13 cellular contexts compared by ENCODE assay signal in genomic region chr13:101946411-101946810, GRCh38.
DNase-seq lines count a peak whose midpoint lies in the region; ATAC-seq, FAIRE-seq and TF ChIP-seq lines count a peak whose summit lies in the region.
"Had no signal": no experiment of that assay in that cellular context is flagged by ENCODE, and none has a peak within 500 bp of the region (broad histone marks: within the 10 kb centered on the region; RNA-seq: fewer than 3 reads in every experiment).

No MANE protein-coding gene starts in this region.

- ATAC-seq in GM21367 (IDR thresholded peaks at IDR 0.05; ENCODE audit: unreplicated experiment): no peak
- ATAC-seq in HG03095 (IDR thresholded peaks at IDR 0.05; ENCODE audit: unreplicated experiment): no peak
- ATAC-seq: A549; CD8-positive, alpha-beta T cell; HepG2 had no signal

- DNase-seq in H54 (ENCODE audit: insufficient read length, low spot score) (no peak), NCI-H2171 treated with DMSO at 0.1 percent for 48 hours (lab: John Stamatoyannopoulos, UW) (peak; percentile 88), cerebellar cortex (ENCODE audit: low spot score) (peak; percentile 59), SHP77 (lab: John Stamatoyannopoulos, UW) (no peak)
- DNase-seq: CD8-positive, alpha-beta T cell; COR-L47; DMS53 had no signal

- no peak for TF ChIP-seq POLR2A in H54 (IDR thresholded peaks at IDR 0.05; ENCODE audit: low read depth, low read length)

- peak; percentile 33 for FAIRE-seq in H54 (lab: Jason Lieb, UNC)
- FAIRE-seq: A549, D721Med, HepG2, HTR-8/SVneo had no signal

Comparison
In these comparisons a context has a peak if more than half of its experiments do, and no peak if none do; other contexts are left out.
1. DNase-seq: peak in NCI-H2171 treated with DMSO at 0.1 percent for 48 hours (single experiment) and cerebellar cortex (single experiment); none in H54 (single experiment) and SHP77 (0 of 2).